In genomic region chr4:152419809-152420208, GRCh38 we compare ENCODE assay signal across 23 cellular contexts.
"Had no signal": no experiment of that assay in that cellular context is flagged by ENCODE, and none has a peak within 500 bp of the region (broad histone marks: within the 10 kb centered on the region; RNA-seq: fewer than 3 reads in every experiment).

No MANE protein-coding gene starts in this region.

- ATAC-seq: HepG2, K562 had no signal

- H3K27ac ChIP-seq: KMS-11, RWPE1 had no signal

- DNase-seq: IMR-90, MG63, NCI-H1092, NCI-H1105 treated with DMSO at 0.1 percent for 48 hours, NCI-H1417 treated with DMSO at 0.1 percent for 48 hours, NCI-H146, NCI-H1694 treated with DMSO at 0.1 percent for 48 hours, NCI-H1930, NCI-H2081, NCI-H2171, NCI-H226, NCI-H446, NCI-H510A, NCI-H524 treated with DMSO at 0.1 percent for 48 hours, NCI-H69, NCI-H774, SHP77, SK-N-SH, SW 1271 had no signal

- H3K4me3 ChIP-seq: K562, MG63 had no signal

- H3K4me2 ChIP-seq: KMS-11, SK-N-SH had no signal

- H3K27me3 ChIP-seq: MG63 had no signal

- H3K36me3 ChIP-seq: MG63 had no signal

- H3K9ac ChIP-seq: KMS-11, SK-N-SH had no signal

- H3K9me3 ChIP-seq: MG63, SK-N-SH had no signal
